In genomic region chr1:14784790-14785773, GRCh38 we compare ENCODE assay signal across 23 cellular contexts.
"Had no signal": no experiment of that assay in that cellular context is flagged by ENCODE, and none has a peak within 500 bp of the region (broad histone marks: within the 10 kb centered on the region; RNA-seq: fewer than 3 reads in every experiment).

No MANE protein-coding gene starts in this region.

- DNase-seq: effector CD4-positive, alpha-beta T cell; heart right ventricle; immature natural killer cell; left cardiac atrium; left ventricle myocardium inferior; lower lobe of right lung; mesenchymal stem cell; midbrain; posterior cingulate gyrus; spleen; stimulated activated CD4-positive, alpha-beta T cell treated with anti-CD3 and anti-CD28 coated beads, Interleukin-15, amount 100 ng/mL, for 24 hours; stimulated activated CD4-positive, alpha-beta T cell treated with anti-CD3 and anti-CD28 coated beads, Interleukin-1b, Interleukin-23, amount 100 ng/mL, for 48 hours; stimulated activated CD4-positive, alpha-beta T cell treated with anti-CD3 and anti-CD28 coated beads, Interleukin-4, amount 100 ng/mL, for 4 hours; stimulated activated naive B cell treated with anti-CD40 and anti-IgM and Interleukin-4, amounts not matched to agents 10 μg/mL and 1 μg/mL and 100 μg/mL, for 72 hours; stimulated activated naive CD8-positive, alpha-beta T cell treated with anti-CD3 and anti-CD28 coated beads, Interleukin-15, amount 100 ng/mL, for 72 hours; transverse colon had no signal

- H3K27ac ChIP-seq: coronary artery, heart right ventricle, left ventricle myocardium inferior, lower lobe of right lung, neutrophil, thoracic aorta, transverse colon had no signal

- H3K4me1 ChIP-seq: heart right ventricle, left ventricle myocardium inferior, lower lobe of right lung, transverse colon had no signal

- H3K9me3 ChIP-seq: heart right ventricle, left ventricle myocardium inferior, lower lobe of right lung, neutrophil, spleen, thoracic aorta, transverse colon had no signal

- H3K4me3 ChIP-seq: coronary artery, heart right ventricle, left ventricle myocardium inferior, lower lobe of right lung, spleen, thoracic aorta, transverse colon had no signal

- H3K27me3 ChIP-seq: neutrophil, spleen, transverse colon had no signal

- H3K36me3 ChIP-seq: heart right ventricle, left ventricle myocardium inferior, lower lobe of right lung, neutrophil, spleen, thoracic aorta, transverse colon had no signal

- ATAC-seq: esophagus mucosa; heart right ventricle; left cardiac atrium; lower lobe of right lung; sciatic nerve; stimulated activated naive B cell treated with anti-CD40 and anti-IgM and Interleukin-4, amounts not matched to agents 10 μg/mL and 1 μg/mL and 100 μg/mL, for 72 hours; stimulated activated naive CD8-positive, alpha-beta T cell treated with anti-CD3 and anti-CD28 coated beads, Interleukin-15, amount 100 ng/mL, for 72 hours had no signal

- FAIRE-seq: frontal cortex, keratinocyte had no signal
